ENCODE assay signal across 3 cellular contexts in the genomic region with DNA sequence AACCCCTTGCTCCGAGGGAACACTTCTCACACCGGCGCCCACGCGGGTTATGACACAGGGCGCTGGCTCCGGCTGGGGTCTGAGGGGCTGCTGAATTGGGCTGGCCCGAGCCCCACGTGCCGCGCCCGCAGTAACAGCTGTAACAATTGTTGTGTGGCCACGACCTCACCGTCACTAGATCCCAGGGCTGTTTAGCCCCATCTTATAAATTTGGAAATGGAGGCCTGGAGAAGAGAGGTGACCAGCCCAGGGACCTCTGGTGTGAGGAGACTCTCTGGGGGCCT.
TF ChIP-seq lines count a peak whose summit lies in the region.

No MANE protein-coding gene starts in this region.

TF ChIP-seq in SK-N-SH, 30 proteins besides CTCF, POLR2A, EP300 and RAD21:
- no peak for TF ChIP-seq EZH2phosphoT487 (IDR thresholded peaks at IDR 0.05; ENCODE audit: borderline replicate concordance, low read depth)
- no peak for TF ChIP-seq NFIC (IDR thresholded peaks at IDR 0.05; ENCODE audit: borderline replicate concordance)
- TF ChIP-seq, protein P1, sequence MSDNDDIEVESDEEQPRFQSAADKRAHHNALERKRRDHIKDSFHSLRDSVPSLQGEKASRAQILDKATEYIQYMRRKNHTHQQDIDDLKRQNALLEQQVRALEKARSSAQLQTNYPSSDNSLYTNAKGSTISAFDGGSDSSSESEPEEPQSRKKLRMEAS (IDR thresholded peaks at IDR 0.05; ENCODE audit: low read depth) = no peak
- TF ChIP-seq SIN3A (IDR thresholded peaks at IDR 0.05; ENCODE audit: borderline replicate concordance, low read depth, low read length) = no peak
- TF ChIP-seq SMC3 (IDR thresholded peaks at IDR 0.05; ENCODE audit: low read depth, low read length) = no peak
- no peak for TF ChIP-seq TCF12 (IDR thresholded peaks at IDR 0.05)
- TF ChIP-seq GATA2 (CRISPR knock-in tag; IDR thresholded peaks at IDR 0.05) = no peak
- no peak for TF ChIP-seq JUND (IDR thresholded peaks at IDR 0.05)
- no peak for TF ChIP-seq REST (IDR thresholded peaks at IDR 0.05; ENCODE audit: low read depth, low read length)
- no peak for TF ChIP-seq TAF1 (IDR thresholded peaks at IDR 0.05; ENCODE audit: borderline replicate concordance, low read depth, low read length)
- TF ChIP-seq USF1 (IDR thresholded peaks at IDR 0.05; ENCODE audit: borderline replicate concordance, low read depth) = no peak
- no peak for TF ChIP-seq ELF1 (IDR thresholded peaks at IDR 0.05)
- no peak for TF ChIP-seq POLR2AphosphoS5 (IDR thresholded peaks at IDR 0.05; ENCODE audit: low read depth, low read length)
- TF ChIP-seq MXI1 (IDR thresholded peaks at IDR 0.05; ENCODE audit: low read depth, low read length) = no peak
- no peak for TF ChIP-seq TEAD4 (IDR thresholded peaks at IDR 0.05; ENCODE audit: borderline replicate concordance, insufficient read depth)
TF ChIP-seq in SK-N-SH: peak in this region for 0.

TF ChIP-seq in SK-N-SH treated with all-trans-retinoic acid at 6 μM for 48 hours, 23 proteins besides CTCF, POLR2A, EP300 and RAD21 (continues in another document):
- no peak for TF ChIP-seq ZFP30 (CRISPR knock-in tag; IDR thresholded peaks at IDR 0.05)
- TF ChIP-seq PATZ1 (CRISPR knock-in tag; IDR thresholded peaks at IDR 0.05; ENCODE audit: borderline replicate concordance) = no peak
- no peak for TF ChIP-seq SNAI2 (CRISPR knock-in tag; IDR thresholded peaks at IDR 0.05)
- no peak for TF ChIP-seq ZFP3 (CRISPR knock-in tag; IDR thresholded peaks at IDR 0.05)
- no peak for TF ChIP-seq CSRNP3 (CRISPR knock-in tag; IDR thresholded peaks at IDR 0.05)
- TF ChIP-seq TCF4 (CRISPR knock-in tag; IDR thresholded peaks at IDR 0.05; ENCODE audit: borderline replicate concordance) = no peak
- TF ChIP-seq ZNF8 (CRISPR knock-in tag; IDR thresholded peaks at IDR 0.05) = no peak
- TF ChIP-seq PPARA (CRISPR knock-in tag; IDR thresholded peaks at IDR 0.05; ENCODE audit: borderline replicate concordance) = no peak
- no peak for TF ChIP-seq CSDC2 (CRISPR knock-in tag; IDR thresholded peaks at IDR 0.05)
- TF ChIP-seq BACH2 (CRISPR knock-in tag; IDR thresholded peaks at IDR 0.05; ENCODE audit: borderline replicate concordance) = no peak
- TF ChIP-seq, protein P2, sequence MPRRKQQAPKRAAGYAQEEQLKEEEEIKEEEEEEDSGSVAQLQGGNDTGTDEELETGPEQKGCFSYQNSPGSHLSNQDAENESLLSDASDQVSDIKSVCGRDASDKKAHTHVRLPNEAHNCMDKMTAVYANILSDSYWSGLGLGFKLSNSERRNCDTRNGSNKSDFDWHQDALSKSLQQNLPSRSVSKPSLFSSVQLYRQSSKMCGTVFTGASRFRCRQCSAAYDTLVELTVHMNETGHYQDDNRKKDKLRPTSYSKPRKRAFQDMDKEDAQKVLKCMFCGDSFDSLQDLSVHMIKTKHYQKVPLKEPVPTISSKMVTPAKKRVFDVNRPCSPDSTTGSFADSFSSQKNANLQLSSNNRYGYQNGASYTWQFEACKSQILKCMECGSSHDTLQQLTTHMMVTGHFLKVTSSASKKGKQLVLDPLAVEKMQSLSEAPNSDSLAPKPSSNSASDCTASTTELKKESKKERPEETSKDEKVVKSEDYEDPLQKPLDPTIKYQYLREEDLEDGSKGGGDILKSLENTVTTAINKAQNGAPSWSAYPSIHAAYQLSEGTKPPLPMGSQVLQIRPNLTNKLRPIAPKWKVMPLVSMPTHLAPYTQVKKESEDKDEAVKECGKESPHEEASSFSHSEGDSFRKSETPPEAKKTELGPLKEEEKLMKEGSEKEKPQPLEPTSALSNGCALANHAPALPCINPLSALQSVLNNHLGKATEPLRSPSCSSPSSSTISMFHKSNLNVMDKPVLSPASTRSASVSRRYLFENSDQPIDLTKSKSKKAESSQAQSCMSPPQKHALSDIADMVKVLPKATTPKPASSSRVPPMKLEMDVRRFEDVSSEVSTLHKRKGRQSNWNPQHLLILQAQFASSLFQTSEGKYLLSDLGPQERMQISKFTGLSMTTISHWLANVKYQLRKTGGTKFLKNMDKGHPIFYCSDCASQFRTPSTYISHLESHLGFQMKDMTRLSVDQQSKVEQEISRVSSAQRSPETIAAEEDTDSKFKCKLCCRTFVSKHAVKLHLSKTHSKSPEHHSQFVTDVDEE (CRISPR knock-in tag; IDR thresholded peaks at IDR 0.05) = no peak
- no peak for TF ChIP-seq ESRRG (CRISPR knock-in tag; IDR thresholded peaks at IDR 0.05)
- TF ChIP-seq OSR1 (CRISPR knock-in tag; IDR thresholded peaks at IDR 0.05) = no peak
- no peak for TF ChIP-seq ZNF565 (CRISPR knock-in tag; conservative IDR thresholded peaks at IDR 0.05; ENCODE audit: low read depth)
- TF ChIP-seq RARB (CRISPR knock-in tag; IDR thresholded peaks at IDR 0.05) = no peak
- TF ChIP-seq, protein P3, sequence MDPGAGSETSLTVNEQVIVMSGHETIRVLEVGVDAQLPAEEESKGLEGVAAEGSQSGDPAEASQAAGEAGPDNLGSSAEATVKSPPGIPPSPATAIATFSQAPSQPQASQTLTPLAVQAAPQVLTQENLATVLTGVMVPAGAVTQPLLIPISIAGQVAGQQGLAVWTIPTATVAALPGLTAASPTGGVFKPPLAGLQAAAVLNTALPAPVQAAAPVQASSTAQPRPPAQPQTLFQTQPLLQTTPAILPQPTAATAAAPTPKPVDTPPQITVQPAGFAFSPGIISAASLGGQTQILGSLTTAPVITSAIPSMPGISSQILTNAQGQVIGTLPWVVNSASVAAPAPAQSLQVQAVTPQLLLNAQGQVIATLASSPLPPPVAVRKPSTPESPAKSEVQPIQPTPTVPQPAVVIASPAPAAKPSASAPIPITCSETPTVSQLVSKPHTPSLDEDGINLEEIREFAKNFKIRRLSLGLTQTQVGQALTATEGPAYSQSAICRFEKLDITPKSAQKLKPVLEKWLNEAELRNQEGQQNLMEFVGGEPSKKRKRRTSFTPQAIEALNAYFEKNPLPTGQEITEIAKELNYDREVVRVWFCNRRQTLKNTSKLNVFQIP (CRISPR knock-in tag; IDR thresholded peaks at IDR 0.05; ENCODE audit: borderline replicate concordance, low read depth) = no peak

TF ChIP-seq in HepG2, 621 proteins besides CTCF, POLR2A, EP300 and RAD21:
- TF ChIP-seq ZNF574 (CRISPR knock-in tag; IDR thresholded peaks at IDR 0.05) = no peak
- no peak for TF ChIP-seq ZNF224 (CRISPR knock-in tag; IDR thresholded peaks at IDR 0.05)
- TF ChIP-seq, protein P4, sequence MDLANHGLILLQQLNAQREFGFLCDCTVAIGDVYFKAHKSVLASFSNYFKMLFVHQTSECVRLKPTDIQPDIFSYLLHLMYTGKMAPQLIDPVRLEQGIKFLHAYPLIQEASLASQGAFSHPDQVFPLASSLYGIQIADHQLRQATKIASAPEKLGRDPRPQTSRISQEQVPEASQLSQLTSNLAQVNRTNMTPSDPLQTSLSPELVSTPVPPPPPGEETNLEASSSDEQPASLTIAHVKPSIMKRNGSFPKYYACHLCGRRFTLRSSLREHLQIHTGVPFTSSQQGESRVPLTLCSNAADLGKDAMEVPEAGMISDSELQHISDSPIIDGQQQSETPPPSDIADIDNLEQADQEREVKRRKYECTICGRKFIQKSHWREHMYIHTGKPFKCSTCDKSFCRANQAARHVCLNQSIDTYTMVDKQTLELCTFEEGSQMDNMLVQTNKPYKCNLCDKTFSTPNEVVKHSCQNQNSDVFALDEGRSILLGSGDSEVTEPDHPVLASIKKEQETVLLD (CRISPR knock-in tag; IDR thresholded peaks at IDR 0.05; ENCODE audit: low read depth) = no peak
- no peak for TF ChIP-seq SKIL (CRISPR knock-in tag; IDR thresholded peaks at IDR 0.05; ENCODE audit: borderline replicate concordance)
- no peak for TF ChIP-seq THAP8 (CRISPR knock-in tag; IDR thresholded peaks at IDR 0.05; ENCODE audit: borderline replicate concordance)
- no peak for TF ChIP-seq NFYC (CRISPR knock-in tag; IDR thresholded peaks at IDR 0.05)
- no peak for TF ChIP-seq NFIB (CRISPR knock-in tag; IDR thresholded peaks at IDR 0.05; ENCODE audit: borderline replicate concordance)
- TF ChIP-seq JDP2 (CRISPR knock-in tag; IDR thresholded peaks at IDR 0.05; ENCODE audit: borderline replicate concordance) = no peak
- no peak for TF ChIP-seq BCL3 (CRISPR knock-in tag; IDR thresholded peaks at IDR 0.05)
